Comparison of ENCODE assay signal across 1 cellular context in the genomic region with DNA sequence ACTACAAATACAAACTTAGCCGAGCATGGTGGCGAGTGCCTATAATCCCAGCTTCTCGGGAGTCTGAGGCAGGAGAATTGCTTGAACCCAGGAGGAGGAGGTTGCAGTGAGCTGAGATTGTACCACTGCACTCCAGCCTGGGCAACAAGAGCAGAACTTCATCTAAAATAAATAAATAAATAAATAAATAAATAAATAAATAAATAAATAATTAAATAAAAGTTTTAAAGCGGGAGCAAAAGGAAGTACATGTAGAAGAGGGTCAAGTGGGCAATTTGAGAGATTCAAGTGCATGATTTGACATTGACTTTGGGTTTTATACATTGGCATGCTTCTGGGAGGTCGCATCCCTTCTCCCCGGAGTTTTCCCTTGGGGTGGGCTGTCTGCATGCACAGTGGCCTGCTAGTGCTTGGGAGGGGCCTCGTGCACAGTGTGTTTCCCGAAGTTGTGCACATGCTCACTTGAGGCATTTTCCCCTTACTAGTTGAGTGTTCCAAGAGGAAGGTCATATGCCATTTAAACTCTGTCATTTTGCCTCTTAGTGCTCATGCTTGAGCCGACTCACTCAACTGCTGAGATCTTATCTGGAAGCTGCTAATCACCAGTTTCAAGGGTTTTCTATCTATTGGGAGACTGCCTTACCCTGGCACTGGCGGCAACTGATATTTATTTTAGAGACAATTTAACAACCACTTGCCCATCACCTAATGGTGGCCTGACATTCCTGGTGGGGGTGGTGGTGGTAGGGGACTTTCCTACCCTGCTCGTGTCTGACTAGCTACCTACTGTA.
A peak's percentile ranks its signal among the peaks of the same experiment; 100 is the strongest.
TF ChIP-seq lines count a peak whose summit lies in the region.

No MANE protein-coding gene starts in this region.

TF ChIP-seq in HEK293, 187 proteins besides CTCF, POLR2A, EP300 and RAD21 (continued from another document):
- TF ChIP-seq ZNF138 (tag by site-specific recombination; IDR thresholded peaks at IDR 0.05; ENCODE audit: borderline replicate concordance) (no peak), ZNF658 (tag by site-specific recombination; IDR thresholded peaks at IDR 0.05) (no peak), ZNF140 (tag by site-specific recombination; IDR thresholded peaks at IDR 0.05) (peak; percentile 27; the same call in 1 of the 2 replicates), ZNF555 (tag by site-specific recombination; conservative IDR thresholded peaks at IDR 0.05) (peak; percentile 43), ZNF426 (tag by site-specific recombination; IDR thresholded peaks at IDR 0.05) (peak; percentile 54), ZNF626 (tag by site-specific recombination; IDR thresholded peaks at IDR 0.05) (no peak), ZNF394 (tag by site-specific recombination; IDR thresholded peaks at IDR 0.05; ENCODE audit: borderline replicate concordance) (0 out of 2 replicates have a peak, but pooled peaks have one; percentile 35)
